8 cellular contexts compared by ENCODE assay signal in the genomic region with DNA sequence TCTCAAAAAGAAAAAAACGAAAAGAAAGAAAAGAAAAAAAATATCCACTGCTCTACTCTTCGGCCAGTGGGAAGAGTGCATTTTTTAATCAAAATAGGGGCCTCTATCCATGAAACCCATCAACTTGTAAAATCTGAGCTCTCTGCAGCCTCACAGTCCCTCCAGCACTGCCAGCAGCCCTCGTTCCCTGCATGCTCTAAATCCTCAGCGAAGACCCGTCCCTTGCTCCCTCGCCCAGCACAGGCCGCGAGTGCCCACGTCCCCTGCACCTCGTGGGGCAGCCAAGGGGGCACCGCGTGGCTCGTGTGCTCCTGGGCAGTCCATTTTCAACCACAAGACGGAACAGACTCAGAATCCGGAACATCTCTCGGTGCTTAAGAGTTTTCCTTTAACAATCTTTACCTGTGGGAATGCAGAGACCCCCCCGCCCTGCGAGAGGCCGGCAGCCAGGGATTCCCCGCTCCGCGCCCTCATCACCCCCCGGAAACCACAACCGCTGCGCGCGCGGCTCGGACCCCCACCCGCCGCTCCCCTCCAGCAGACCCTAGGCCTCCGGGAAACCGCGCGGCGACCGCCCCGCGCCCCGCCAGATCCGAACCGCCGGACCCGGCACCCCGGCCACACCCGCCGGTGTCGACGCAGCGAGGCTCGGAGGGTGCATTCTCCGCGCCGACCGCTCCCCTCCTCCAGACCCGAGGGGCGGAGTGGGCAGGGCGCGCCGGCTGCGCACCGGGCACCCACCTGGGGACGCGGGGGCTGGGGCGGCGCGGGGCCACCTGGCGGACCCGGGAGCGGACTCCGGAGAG. TPM values are rescaled to one million over a fixed set of nuclear protein-coding genes. Genes with fewer than 3 reads are reported as not detected.
DNase-seq lines count a peak whose midpoint lies in the region; ATAC-seq, FAIRE-seq and TF ChIP-seq lines count a peak whose summit lies in the region.

No MANE protein-coding gene starts in this region.

- H3K9me3 ChIP-seq in kidney (ENCODE audit: control insufficient read depth in 1 of 2, low read length in 2 of 2), result no peaks in the 10 kb centered on the region
- H3K9me3 ChIP-seq in testis, result no peaks in the 10 kb centered on the region

- peaks cover 6% of the 10 kb centered on the region for H3K27me3 Mint-ChIP-seq in activated naive CD8-positive, alpha-beta T cell

- 2% methylated on average over 14 to 39 of the region's 71 CpGs for WGBS in testis, 2 donors

- TF ChIP-seq CTCF in kidney (IDR thresholded peaks at IDR 0.05; ENCODE audit: borderline replicate concordance, extremely low read depth, insufficient read depth) (no peak), testis (IDR thresholded peaks at IDR 0.05) (no peak)

- DNase-seq in D341Med (ENCODE audit: low spot score) (peak; percentile 51), kidney (peak; percentile 56), testis (no peak), NCI-H128 (lab: John Stamatoyannopoulos, UW; ENCODE audit: unreplicated experiment) (no peak)
- DNase-seq in stimulated activated naive CD4-positive, alpha-beta T cell (lab: John Stamatoyannopoulos, UW), result no peak

- no peaks in the 10 kb centered on the region for H3K36me3 ChIP-seq in kidney (ENCODE audit: control insufficient read depth in 1 of 2, insufficient read depth in 2 of 2, low read length in 2 of 2)
- no peaks in the 10 kb centered on the region for H3K36me3 ChIP-seq in testis (ENCODE audit: low read depth, missing control alignments)

- peak overlapping the region; percentile 82 for H3K27ac Mint-ChIP-seq in activated naive CD8-positive, alpha-beta T cell

- ATAC-seq in HG03280 (IDR thresholded peaks at IDR 0.05; ENCODE audit: unreplicated experiment), result peak; percentile 14
- ATAC-seq in HG02642 (IDR thresholded peaks at IDR 0.05; ENCODE audit: poor library complexity, unreplicated experiment), result no peak

- peak overlapping the region; percentile 39 to 65 for H3K9ac ChIP-seq in kidney (ENCODE audit: low read length in 2 of 2)

- H3K4me1 Mint-ChIP-seq in activated naive CD8-positive, alpha-beta T cell (ENCODE audit: low read depth), result peaks cover 41% of the 10 kb centered on the region

- H3K4me3 ChIP-seq in kidney (ENCODE audit: low read length in 2 of 2) (peak overlapping the region; percentile 76 to 87), testis (peak overlapping the region; percentile 76 to 87)

- TF ChIP-seq POLR2A in testis (IDR thresholded peaks at IDR 0.05), result no peak

- H3K27ac ChIP-seq in kidney (ENCODE audit: low read depth in 2 of 2, low read length in 2 of 2) (peak overlapping the region in 1 of 2 donors; percentile 83), testis (peak overlapping the region; percentile 56 to 73)

- FAIRE-seq in kidney (lab: Jason Lieb, UNC), result no peak

- peaks cover 0 to 17% of the 10 kb centered on the region in 2 donors for H3K4me1 ChIP-seq in kidney (ENCODE audit: control insufficient read depth in 1 of 2, insufficient read depth in 1 of 2, low read depth in 1 of 2, low read length in 2 of 2)
- H3K4me1 ChIP-seq in testis, result peaks cover 6% of the 10 kb centered on the region

- no peaks in the 10 kb centered on the region for H3K9me3 Mint-ChIP-seq in activated naive CD8-positive, alpha-beta T cell (ENCODE audit: low read depth)

- intact Hi-C loops in kidney (cut with DNase I), result no loop called here
- intact Hi-C loops in testis (cut with DNase I; ENCODE audit: low total_unique reads), result no loop called here

- no peaks in the 10 kb centered on the region for H3K27me3 ChIP-seq in testis

- H3K4me3 Mint-ChIP-seq in activated naive CD8-positive, alpha-beta T cell, result peak overlapping the region; percentile 96

- H3K36me3 Mint-ChIP-seq in activated naive CD8-positive, alpha-beta T cell, result peaks cover 2% of the 10 kb centered on the region

RNA-seq across cellular contexts. Expression of gene ANKRD27, which starts 0.6 kb away (rescaled TPM):
- total RNA-seq in kidney (29.8 TPM), testis (10 to 100 TPM; 45.8 to 54.4 TPM)
- polyA plus RNA-seq in kidney (ENCODE audit: insufficient read depth, low read depth, low replicate concordance) (9.3 TPM), testis (ENCODE audit: insufficient read depth, low read depth, low replicate concordance) (34.6 TPM)

RNA-seq across cellular contexts. Expression of gene RGS9BP, which starts 1.3 kb away (rescaled TPM):
- total RNA-seq in kidney (0.72 TPM), testis (1 to 10 TPM in 1 of 2 donors, under 1 TPM in 1; 0.94 to 2.4 TPM)
- polyA plus RNA-seq in kidney (ENCODE audit: insufficient read depth, low read depth, low replicate concordance) (0.39 TPM), testis (ENCODE audit: insufficient read depth, low read depth, low replicate concordance) (0.58 TPM)

RNA-seq across cellular contexts. Expression of gene NUDT19, which starts 17.3 kb away (rescaled TPM):
- total RNA-seq in kidney, result 11.7 TPM
- 8.8 TPM for polyA plus RNA-seq in kidney (ENCODE audit: insufficient read depth, low read depth, low replicate concordance)
- total RNA-seq in testis, result 10 to 100 TPM; 11.3 to 15.5 TPM
- 6.7 TPM for polyA plus RNA-seq in testis (ENCODE audit: insufficient read depth, low read depth, low replicate concordance)

RNA-seq across cellular contexts. Expression of gene TDRD12, which starts 45.2 kb away (rescaled TPM):
- total RNA-seq in kidney (0.38 TPM), testis (10 to 100 TPM; 24.3 to 30.6 TPM)
- polyA plus RNA-seq in kidney (ENCODE audit: insufficient read depth, low read depth, low replicate concordance) (not detected), testis (ENCODE audit: insufficient read depth, low read depth, low replicate concordance) (33.4 TPM)

Comparison
In these comparisons a context has a peak if more than half of its experiments do, and no peak if none do; other contexts are left out.
1. DNase-seq: peak in D341Med (single experiment) and kidney (single experiment); none in testis (single experiment), stimulated activated naive CD4-positive, alpha-beta T cell (0 of 6) and NCI-H128 (single experiment).